8 cellular contexts compared by ENCODE assay signal in genomic region chr13:33787051-33787591, GRCh38. TPM values are rescaled to one million over a fixed set of nuclear protein-coding genes. Genes with fewer than 3 reads are reported as not detected.
DNase-seq lines count a peak whose midpoint lies in the region; ATAC-seq and TF ChIP-seq lines count a peak whose summit lies in the region.

No MANE protein-coding gene starts in this region.

- H3K36me3 Mint-ChIP-seq in activated T-cell treated with anti-CD3 and anti-CD28 coated beads, Interleukin-2, amount 50 U/mL, for 4 hours (ENCODE audit: insufficient read depth), result no peaks in the 10 kb centered on the region
- H3K36me3 Mint-ChIP-seq in activated naive CD8-positive, alpha-beta T cell, result no peaks in the 10 kb centered on the region
- no peaks in the 10 kb centered on the region for H3K36me3 Mint-ChIP-seq in natural killer cell

- H3K27me3 Mint-ChIP-seq in activated T-cell treated with anti-CD3 and anti-CD28 coated beads, Interleukin-2, amount 50 U/mL, for 4 hours (ENCODE audit: low read depth), result no peaks in the 10 kb centered on the region
- peaks cover 2% of the 10 kb centered on the region for H3K27me3 Mint-ChIP-seq in activated naive CD8-positive, alpha-beta T cell
- H3K27me3 Mint-ChIP-seq in natural killer cell (ENCODE audit: low read depth in 2 of 2), result peaks cover 0 to 6% of the 10 kb centered on the region in 2 donors

- H3K27ac Mint-ChIP-seq in activated naive CD8-positive, alpha-beta T cell, result peak overlapping the region; percentile 58
- peak overlapping the region; percentile 38 to 77 for H3K27ac Mint-ChIP-seq in natural killer cell

- TF ChIP-seq CTCF in natural killer cell (IDR thresholded peaks at IDR 0.05), result no peak

- H3K4me1 Mint-ChIP-seq in activated T-cell treated with anti-CD3 and anti-CD28 coated beads, Interleukin-2, amount 50 U/mL, for 4 hours (ENCODE audit: low read depth), result peaks cover 16% of the 10 kb centered on the region
- peaks cover 15% of the 10 kb centered on the region for H3K4me1 Mint-ChIP-seq in activated naive CD8-positive, alpha-beta T cell (ENCODE audit: low read depth)
- peaks cover 7 to 15% of the 10 kb centered on the region in 2 donors for H3K4me1 Mint-ChIP-seq in natural killer cell

- intact Hi-C loops in natural killer cell (cut with micrococcal nuclease), result no loop called here

- no peak for DNase-seq in activated T-cell treated with anti-CD3 and anti-CD28 coated beads, Interleukin-2, amount 50 U/mL, for 4 hours
- DNase-seq in activated T-cell treated with anti-CD3 and anti-CD28 coated beads for 4 hours (no peak), natural killer cell (no peak), glomerular visceral epithelial cell (ENCODE audit: extremely low spot score) (no peak), NCI-H1694 (lab: John Stamatoyannopoulos, UW) (no peak), NCI-H2171 treated with DMSO at 0.1 percent for 48 hours (lab: John Stamatoyannopoulos, UW) (no peak)

- H3K4me3 Mint-ChIP-seq in activated T-cell treated with anti-CD3 and anti-CD28 coated beads, Interleukin-2, amount 50 U/mL, for 4 hours, result peak overlapping the region; percentile 75
- peak overlapping the region; percentile 83 for H3K4me3 Mint-ChIP-seq in activated naive CD8-positive, alpha-beta T cell
- peak overlapping the region; percentile 83 for H3K4me3 Mint-ChIP-seq in natural killer cell

- ATAC-seq in activated T-cell treated with anti-CD3 and anti-CD28 coated beads, Interleukin-2, amount 50 U/mL, for 4 hours, result peak; percentile 25 to 46
- ATAC-seq in HG03439 (IDR thresholded peaks at IDR 0.05; ENCODE audit: unreplicated experiment) (peak; percentile 52), natural killer cell (peak; percentile 62 to 68 (median 68))

- H3K9me3 Mint-ChIP-seq in activated T-cell treated with anti-CD3 and anti-CD28 coated beads, Interleukin-2, amount 50 U/mL, for 4 hours, result peaks cover under 1% of the 10 kb centered on the region
- H3K9me3 Mint-ChIP-seq in activated naive CD8-positive, alpha-beta T cell (ENCODE audit: low read depth), result peaks cover 3% of the 10 kb centered on the region
- peaks cover 2 to 3% of the 10 kb centered on the region in 2 donors for H3K9me3 Mint-ChIP-seq in natural killer cell

RNA-seq across cellular contexts. Expression of gene RFC3, which starts 30.8 kb away (rescaled TPM):
- 10 to 100 TPM; 35.2 to 44.6 (median 43.8) TPM for total RNA-seq in activated T-cell treated with anti-CD3 and anti-CD28 coated beads, Interleukin-2, amount 50 U/mL, for 4 hours
- 1 to 10 TPM; 5.5 to 7.0 (median 6.8) TPM for total RNA-seq in natural killer cell

Comparison
In these comparisons a context has a peak if more than half of its experiments do, and no peak if none do; other contexts are left out.
1. RNA of gene RFC3, which starts 30.8 kb away (total RNA-seq): 35.2 to 44.6 TPM in activated T-cell treated with anti-CD3 and anti-CD28 coated beads, Interleukin-2, amount 50 U/mL, for 4 hours; 5.5 to 7.0 TPM in natural killer cell; every median in the first group is over 4 times any median in the second.
2. Peak in every context shown above with its lines, with median percentiles within 50 percentile points of each other: ATAC-seq and H3K4me3 Mint-ChIP-seq.